ENCODE assay signal across 17 cellular contexts in genomic region chr4:15898902-15899301, GRCh38. TPM values are rescaled to one million over a fixed set of nuclear protein-coding genes. Genes with fewer than 3 reads are reported as not detected.
DNase-seq lines count a peak whose midpoint lies in the region; ATAC-seq and TF ChIP-seq lines count a peak whose summit lies in the region.
"Had no signal": no experiment of that assay in that cellular context is flagged by ENCODE, and none has a peak within 500 bp of the region (broad histone marks: within the 10 kb centered on the region; RNA-seq: fewer than 3 reads in every experiment).

No MANE protein-coding gene starts in this region.

- H3K9me3 ChIP-seq in neutrophil = no peaks in the 10 kb centered on the region
- H3K9me3 ChIP-seq: SJSA1 had no signal

- peak overlapping the region; percentile 66 for H3K27ac ChIP-seq in neutrophil
- H3K27ac ChIP-seq: C4-2B, SJSA1 had no signal

- no peak for TF ChIP-seq CTCF in neutrophil (IDR thresholded peaks at IDR 0.05)

- no peaks in the 10 kb centered on the region for H3K36me3 ChIP-seq in neutrophil
- H3K36me3 ChIP-seq: SJSA1 had no signal

- peak; percentile 49; the same call in 1 of the 2 replicates for TF ChIP-seq EP300 in Ishikawa (IDR thresholded peaks at IDR 0.05; ENCODE audit: borderline replicate concordance)

- H3K27me3 ChIP-seq in neutrophil = no peaks in the 10 kb centered on the region
- H3K27me3 ChIP-seq: SJSA1 had no signal

- H3K4me1 ChIP-seq in neutrophil (ENCODE audit: control insufficient read depth in 1 of 2, insufficient read depth in 1 of 2, low read depth in 1 of 2, low read length in 1 of 2) = peaks cover 41 to 55% of the 10 kb centered on the region in 2 experiments

- no peak overlapping the region for H3K4me3 ChIP-seq in neutrophil (ENCODE audit: low read depth in 1 of 2, low read length in 1 of 2)
- H3K4me3 ChIP-seq: K562, SJSA1 had no signal

- ATAC-seq in esophagus mucosa (peak; percentile 85), HG03354 (IDR thresholded peaks at IDR 0.05; ENCODE audit: poor library complexity, severe bottlenecking, unreplicated experiment) (no peak)
- ATAC-seq: K562 had no signal

- DNase-seq in NCI-H446 treated with DMSO at 0.1 percent for 48 hours (lab: John Stamatoyannopoulos, UW) (peak; percentile 76), DMS114 treated with DMSO at 0.1 percent for 48 hours (lab: John Stamatoyannopoulos, UW; ENCODE audit: unreplicated experiment) (no peak)
- DNase-seq in stimulated activated CD4-positive, alpha-beta T cell treated with anti-CD3 and anti-CD28 coated beads, Interleukin-12 subunit alpha, Interleukin-12 subunit beta, amount 100 ng/mL, for 4 hours = no peak
- DNase-seq: ACHN, DMS79 treated with DMSO at 0.1 percent for 48 hours, MV-4-11, NCI-H1694 treated with DMSO at 0.1 percent for 48 hours, NCI-H2107, NCI-H524, NCI-H82 had no signal

- TF ChIP-seq RAD21 in Ishikawa (IDR thresholded peaks at IDR 0.05; ENCODE audit: low read depth) = no peak

TF ChIP-seq in Ishikawa, 13 proteins besides CTCF, POLR2A, EP300 and RAD21:
- peak; percentile 54; the same call in 1 of the 2 replicates for TF ChIP-seq NFIC (IDR thresholded peaks at IDR 0.05)
- TF ChIP-seq CREB1 (IDR thresholded peaks at IDR 0.05; ENCODE audit: low read depth) = no peak

RNA-seq across cellular contexts. Expression of gene FGFBP1, which starts 39.6 kb away (rescaled TPM):
- total RNA-seq in esophagus mucosa = 402 TPM
- total RNA-seq: K562, SJSA1 had no signal
